Comparison of ENCODE assay signal across 1 cellular context in the genomic region with DNA sequence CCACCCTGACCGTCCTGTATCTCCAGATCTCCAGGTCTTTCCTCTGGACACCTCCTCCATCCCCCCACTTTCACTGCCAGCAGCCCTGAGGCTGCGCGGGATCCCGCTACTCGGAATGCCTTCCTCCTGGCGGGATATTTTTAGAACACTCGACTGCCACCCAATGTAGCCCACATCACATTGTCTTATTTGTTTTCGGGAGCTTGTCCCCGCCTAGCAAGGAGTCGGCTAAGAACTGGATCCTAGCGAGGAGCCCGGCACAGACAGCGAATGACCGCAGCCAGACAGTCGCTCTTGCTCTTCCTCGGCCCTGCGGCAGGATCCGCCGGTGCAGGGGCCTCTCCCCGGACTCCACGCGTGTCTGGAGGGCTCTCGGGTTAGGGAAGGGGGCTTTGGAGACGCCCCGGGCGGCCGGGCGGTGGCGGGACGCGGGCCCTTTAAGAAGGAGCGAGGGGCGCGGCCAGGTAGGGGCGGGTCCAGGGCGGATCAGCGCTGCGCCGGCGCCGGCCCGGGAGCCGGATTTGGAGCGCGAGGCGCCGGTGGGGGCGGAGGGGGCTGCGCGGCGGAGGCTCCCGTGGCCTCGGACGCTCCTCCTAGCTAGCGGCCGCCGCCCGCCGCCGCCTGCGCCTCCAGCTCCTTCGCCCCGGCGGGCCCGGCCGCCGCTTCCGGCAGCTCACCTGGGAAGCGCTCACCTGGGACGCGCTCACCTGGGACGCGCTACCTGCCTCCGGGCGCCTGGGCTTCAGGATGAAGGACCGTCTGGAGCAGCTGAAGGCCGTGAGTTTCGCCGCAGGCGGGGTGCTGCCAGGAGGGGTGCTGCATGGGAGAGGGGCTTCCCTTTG.
TF ChIP-seq lines count a peak whose summit lies in the region.

A gene (plus strand): TSS at position 518 of the 842 bp plus-strand sequence. CDS start 230 bp downstream, at position 748.

TF ChIP-seq in GM23338, 12 proteins besides CTCF, POLR2A, EP300 and RAD21 (continued from another document):
- TF ChIP-seq CREB1 (CRISPR knock-in tag; IDR thresholded peaks at IDR 0.05; ENCODE audit: low read depth) (no peak), EZH2phosphoT487 (IDR thresholded peaks at IDR 0.05; ENCODE audit: unreplicated experiment) (no peak), POLR2AphosphoS5 (IDR thresholded peaks at IDR 0.05; ENCODE audit: low read depth) (no peak; the same call in none of the 2 replicates), ZNF114 (CRISPR knock-in tag; IDR thresholded peaks at IDR 0.05) (no peak), ZNF331 (CRISPR knock-in tag; IDR thresholded peaks at IDR 0.05; ENCODE audit: low read depth) (no peak), JUNB (IDR thresholded peaks at IDR 0.05; ENCODE audit: unreplicated experiment) (no peak)
- TF ChIP-seq, protein P1, sequence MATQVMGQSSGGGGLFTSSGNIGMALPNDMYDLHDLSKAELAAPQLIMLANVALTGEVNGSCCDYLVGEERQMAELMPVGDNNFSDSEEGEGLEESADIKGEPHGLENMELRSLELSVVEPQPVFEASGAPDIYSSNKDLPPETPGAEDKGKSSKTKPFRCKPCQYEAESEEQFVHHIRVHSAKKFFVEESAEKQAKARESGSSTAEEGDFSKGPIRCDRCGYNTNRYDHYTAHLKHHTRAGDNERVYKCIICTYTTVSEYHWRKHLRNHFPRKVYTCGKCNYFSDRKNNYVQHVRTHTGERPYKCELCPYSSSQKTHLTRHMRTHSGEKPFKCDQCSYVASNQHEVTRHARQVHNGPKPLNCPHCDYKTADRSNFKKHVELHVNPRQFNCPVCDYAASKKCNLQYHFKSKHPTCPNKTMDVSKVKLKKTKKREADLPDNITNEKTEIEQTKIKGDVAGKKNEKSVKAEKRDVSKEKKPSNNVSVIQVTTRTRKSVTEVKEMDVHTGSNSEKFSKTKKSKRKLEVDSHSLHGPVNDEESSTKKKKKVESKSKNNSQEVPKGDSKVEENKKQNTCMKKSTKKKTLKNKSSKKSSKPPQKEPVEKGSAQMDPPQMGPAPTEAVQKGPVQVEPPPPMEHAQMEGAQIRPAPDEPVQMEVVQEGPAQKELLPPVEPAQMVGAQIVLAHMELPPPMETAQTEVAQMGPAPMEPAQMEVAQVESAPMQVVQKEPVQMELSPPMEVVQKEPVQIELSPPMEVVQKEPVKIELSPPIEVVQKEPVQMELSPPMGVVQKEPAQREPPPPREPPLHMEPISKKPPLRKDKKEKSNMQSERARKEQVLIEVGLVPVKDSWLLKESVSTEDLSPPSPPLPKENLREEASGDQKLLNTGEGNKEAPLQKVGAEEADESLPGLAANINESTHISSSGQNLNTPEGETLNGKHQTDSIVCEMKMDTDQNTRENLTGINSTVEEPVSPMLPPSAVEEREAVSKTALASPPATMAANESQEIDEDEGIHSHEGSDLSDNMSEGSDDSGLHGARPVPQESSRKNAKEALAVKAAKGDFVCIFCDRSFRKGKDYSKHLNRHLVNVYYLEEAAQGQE (IDR thresholded peaks at IDR 0.05; ENCODE audit: unreplicated experiment), result no peak
TF ChIP-seq in GM23338: peak in this region for 0.
